ENCODE assay signal across 3 cellular contexts in genomic region chr17:43599046-43599395, GRCh38.
TF ChIP-seq lines count a peak whose summit lies in the region.

No MANE protein-coding gene starts in this region.

TF ChIP-seq in GM23338, 12 proteins besides CTCF, POLR2A, EP300 and RAD21:
- TF ChIP-seq POLR2AphosphoS5 (IDR thresholded peaks at IDR 0.05; ENCODE audit: low read depth) (no peak), NANOG (IDR thresholded peaks at IDR 0.05; ENCODE audit: borderline replicate concordance) (no peak), ETS1 (IDR thresholded peaks at IDR 0.05) (no peak), STAT1 (IDR thresholded peaks at IDR 0.05; ENCODE audit: unreplicated experiment) (no peak), EZH2phosphoT487 (IDR thresholded peaks at IDR 0.05; ENCODE audit: unreplicated experiment) (no peak), ZNF331 (CRISPR knock-in tag; IDR thresholded peaks at IDR 0.05; ENCODE audit: low read depth) (no peak), JUNB (IDR thresholded peaks at IDR 0.05; ENCODE audit: unreplicated experiment) (no peak), ZNF114 (CRISPR knock-in tag; IDR thresholded peaks at IDR 0.05) (no peak), CREB1 (CRISPR knock-in tag; IDR thresholded peaks at IDR 0.05; ENCODE audit: low read depth) (no peak)
- TF ChIP-seq, protein P1, sequence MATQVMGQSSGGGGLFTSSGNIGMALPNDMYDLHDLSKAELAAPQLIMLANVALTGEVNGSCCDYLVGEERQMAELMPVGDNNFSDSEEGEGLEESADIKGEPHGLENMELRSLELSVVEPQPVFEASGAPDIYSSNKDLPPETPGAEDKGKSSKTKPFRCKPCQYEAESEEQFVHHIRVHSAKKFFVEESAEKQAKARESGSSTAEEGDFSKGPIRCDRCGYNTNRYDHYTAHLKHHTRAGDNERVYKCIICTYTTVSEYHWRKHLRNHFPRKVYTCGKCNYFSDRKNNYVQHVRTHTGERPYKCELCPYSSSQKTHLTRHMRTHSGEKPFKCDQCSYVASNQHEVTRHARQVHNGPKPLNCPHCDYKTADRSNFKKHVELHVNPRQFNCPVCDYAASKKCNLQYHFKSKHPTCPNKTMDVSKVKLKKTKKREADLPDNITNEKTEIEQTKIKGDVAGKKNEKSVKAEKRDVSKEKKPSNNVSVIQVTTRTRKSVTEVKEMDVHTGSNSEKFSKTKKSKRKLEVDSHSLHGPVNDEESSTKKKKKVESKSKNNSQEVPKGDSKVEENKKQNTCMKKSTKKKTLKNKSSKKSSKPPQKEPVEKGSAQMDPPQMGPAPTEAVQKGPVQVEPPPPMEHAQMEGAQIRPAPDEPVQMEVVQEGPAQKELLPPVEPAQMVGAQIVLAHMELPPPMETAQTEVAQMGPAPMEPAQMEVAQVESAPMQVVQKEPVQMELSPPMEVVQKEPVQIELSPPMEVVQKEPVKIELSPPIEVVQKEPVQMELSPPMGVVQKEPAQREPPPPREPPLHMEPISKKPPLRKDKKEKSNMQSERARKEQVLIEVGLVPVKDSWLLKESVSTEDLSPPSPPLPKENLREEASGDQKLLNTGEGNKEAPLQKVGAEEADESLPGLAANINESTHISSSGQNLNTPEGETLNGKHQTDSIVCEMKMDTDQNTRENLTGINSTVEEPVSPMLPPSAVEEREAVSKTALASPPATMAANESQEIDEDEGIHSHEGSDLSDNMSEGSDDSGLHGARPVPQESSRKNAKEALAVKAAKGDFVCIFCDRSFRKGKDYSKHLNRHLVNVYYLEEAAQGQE (IDR thresholded peaks at IDR 0.05; ENCODE audit: unreplicated experiment) = no peak
TF ChIP-seq in GM23338: peak in this region for 0.

TF ChIP-seq in SK-N-SH, 30 proteins besides CTCF, POLR2A, EP300 and RAD21:
- TF ChIP-seq TAF1 (IDR thresholded peaks at IDR 0.05; ENCODE audit: borderline replicate concordance, low read depth, low read length) (no peak), CHD2 (IDR thresholded peaks at IDR 0.05; ENCODE audit: low read length, partially characterized antibody) (no peak), TCF12 (IDR thresholded peaks at IDR 0.05) (0 out of 2 replicates have a peak, but pooled peaks have one; percentile 7), RCOR1 (IDR thresholded peaks at IDR 0.05; ENCODE audit: low read length) (no peak)

TF ChIP-seq in GM12891, 5 proteins besides CTCF, POLR2A, EP300 and RAD21:
- TF ChIP-seq SPI1 (IDR thresholded peaks at IDR 0.05; ENCODE audit: low read depth, low read length) = no peak
- TF ChIP-seq TAF1 (IDR thresholded peaks at IDR 0.05; ENCODE audit: low read depth, low read length) = no peak
- TF ChIP-seq POLR2AphosphoS5 (IDR thresholded peaks at IDR 0.05; ENCODE audit: low read depth, low read length) = no peak
- no peak for TF ChIP-seq PAX5 (IDR thresholded peaks at IDR 0.05; ENCODE audit: insufficient read depth, low read length, severe bottlenecking)
- no peak for TF ChIP-seq POU2F2 (IDR thresholded peaks at IDR 0.05; ENCODE audit: low read depth, low read length)
